Comparison of ENCODE assay signal across 33 cellular contexts in genomic region chr11:30733748-30734147, GRCh38.
A peak's percentile ranks its signal among the peaks of the same experiment; 100 is the strongest.
DNase-seq lines count a peak whose midpoint lies in the region; ATAC-seq, FAIRE-seq and TF ChIP-seq lines count a peak whose summit lies in the region.
"Had no signal": no experiment of that assay in that cellular context is flagged by ENCODE, and none has a peak within 500 bp of the region (broad histone marks: within the 10 kb centered on the region; RNA-seq: fewer than 3 reads in every experiment).

No MANE protein-coding gene starts in this region.

- H3K27ac ChIP-seq in A549 (no peak overlapping the region), neural cell (ENCODE audit: low read length) (no peak overlapping the region), foreskin keratinocyte (no peak overlapping the region)
- H3K27ac ChIP-seq: 22Rv1; BLaER1; BLaER1 treated with 17β-estradiol and CSF1 and Interleukin-3, amounts not matched to agents 10 nM and 100 nM; C4-2B had no signal

- H3K27ac Mint-ChIP-seq in stimulated activated naive CD8-positive, alpha-beta T cell treated with anti-CD3 and anti-CD28 coated beads, Interleukin-15, amount 100 ng/mL, for 72 hours: no peak overlapping the region
- H3K27ac Mint-ChIP-seq: B cell; CD14-positive monocyte; CD4-positive, alpha-beta memory T cell; CD4-positive, alpha-beta T cell; CD4-positive, CD25-positive, alpha-beta regulatory T cell; CD8-positive, alpha-beta memory T cell; CD8-positive, alpha-beta T cell had no signal

- H3K4me3 ChIP-seq in A549: no peak overlapping the region
- no peak overlapping the region for H3K4me3 ChIP-seq in neural cell (ENCODE audit: low read length)
- H3K4me3 ChIP-seq: BLaER1; BLaER1 treated with 17β-estradiol and CSF1 and Interleukin-3, amounts not matched to agents 10 nM and 100 nM had no signal

- H3K9ac ChIP-seq in neural cell (ENCODE audit: low read length): no peak overlapping the region
- H3K9ac ChIP-seq: BLaER1; BLaER1 treated with 17β-estradiol and CSF1 and Interleukin-3, amounts not matched to agents 10 nM and 100 nM had no signal

- DNase-seq in A549 (ENCODE audit: low read depth in 1 of 2, low spot score in 1 of 2) (no peak), NCI-H69 (lab: John Stamatoyannopoulos, UW) (peak; percentile 29), GM20000 (ENCODE audit: low spot score) (no peak), foreskin keratinocyte (no peak)
- no peak for DNase-seq in stimulated activated naive CD8-positive, alpha-beta T cell treated with anti-CD3 and anti-CD28 coated beads, Interleukin-15, amount 100 ng/mL, for 72 hours
- DNase-seq: 8988T; ACHN; AML-193; BE2C; C1 segment of cervical spinal cord; Caco-2; Calu3; CD4-positive, alpha-beta memory T cell; CD4-positive, alpha-beta T cell; CD4-positive, CD25-positive, alpha-beta regulatory T cell; CD8-positive, alpha-beta memory T cell; CD8-positive, alpha-beta T cell; COR-L47; DMS 273 treated with DMSO at 0.1 percent for 48 hours; DMS153; DMS53; DMS79; DMS79 treated with DMSO at 0.1 percent for 48 hours; DND-41; EL had no signal

- H3K27me3 ChIP-seq in neural cell (ENCODE audit: insufficient read depth, low read depth, low read length): no peaks in the 10 kb centered on the region
- no peaks in the 10 kb centered on the region for H3K27me3 ChIP-seq in foreskin keratinocyte
- H3K27me3 ChIP-seq: BE2C; BLaER1; BLaER1 treated with 17β-estradiol and CSF1 and Interleukin-3, amounts not matched to agents 10 nM and 100 nM had no signal

- H3K4me2 ChIP-seq in A549: no peak overlapping the region
- H3K4me2 ChIP-seq in neural cell (ENCODE audit: low read length): no peak overlapping the region
- H3K4me2 ChIP-seq: BLaER1; BLaER1 treated with 17β-estradiol and CSF1 and Interleukin-3, amounts not matched to agents 10 nM and 100 nM had no signal

- H3K4me1 Mint-ChIP-seq in stimulated activated naive CD8-positive, alpha-beta T cell treated with anti-CD3 and anti-CD28 coated beads, Interleukin-15, amount 100 ng/mL, for 72 hours: no peaks in the 10 kb centered on the region
- H3K4me1 Mint-ChIP-seq: B cell; CD14-positive monocyte; CD4-positive, alpha-beta memory T cell; CD4-positive, CD25-positive, alpha-beta regulatory T cell; CD8-positive, alpha-beta memory T cell had no signal

- TF ChIP-seq RAD21 in A549 (conservative IDR thresholded peaks at IDR 0.05 in 1 of 2, IDR thresholded peaks at IDR 0.05 in 1 of 2) (no peak), neural cell (conservative IDR thresholded peaks at IDR 0.05) (no peak)

- TF ChIP-seq EP300 in A549 (IDR thresholded peaks at IDR 0.05): no peak
- TF ChIP-seq EP300 in neural cell (conservative IDR thresholded peaks at IDR 0.05; ENCODE audit: poor library complexity, severe bottlenecking): peak; percentile 88

- no peaks in the 10 kb centered on the region for H4K20me1 ChIP-seq in neural cell (ENCODE audit: insufficient read depth)
- H4K20me1 ChIP-seq: BLaER1; BLaER1 treated with 17β-estradiol and CSF1 and Interleukin-3, amounts not matched to agents 10 nM and 100 nM had no signal

- no peaks in the 10 kb centered on the region for H3K9me2 ChIP-seq in neural cell (ENCODE audit: insufficient read depth, low read length)

- peaks cover 5 to 6% of the 10 kb centered on the region in 2 donors for H3K9me3 Mint-ChIP-seq in stimulated activated naive CD8-positive, alpha-beta T cell treated with anti-CD3 and anti-CD28 coated beads, Interleukin-15, amount 100 ng/mL, for 72 hours
- H3K9me3 Mint-ChIP-seq: CD4-positive, alpha-beta T cell had no signal

- no peak for TF ChIP-seq CTCF in A549 (IDR thresholded peaks at IDR 0.05)
- TF ChIP-seq CTCF in neural cell (IDR thresholded peaks at IDR 0.05; ENCODE audit: poor library complexity, severe bottlenecking): no peak
- TF ChIP-seq CTCF in GM20000 (IDR thresholded peaks at IDR 0.05; ENCODE audit: extremely low read depth, missing control alignments): no peak
- TF ChIP-seq CTCF in foreskin keratinocyte (conservative IDR thresholded peaks at IDR 0.05): no peak

- no peak for TF ChIP-seq POLR2A in A549 (IDR thresholded peaks at IDR 0.05; ENCODE audit: low read length)

- ATAC-seq in A549 (no peak), foreskin keratinocyte (no peak)
- ATAC-seq in stimulated activated naive CD8-positive, alpha-beta T cell treated with anti-CD3 and anti-CD28 coated beads, Interleukin-15, amount 100 ng/mL, for 72 hours: no peak
- ATAC-seq: CD8-positive, alpha-beta T cell had no signal

- no peaks in the 10 kb centered on the region for H3K27me3 Mint-ChIP-seq in stimulated activated naive CD8-positive, alpha-beta T cell treated with anti-CD3 and anti-CD28 coated beads, Interleukin-15, amount 100 ng/mL, for 72 hours
- H3K27me3 Mint-ChIP-seq: B cell; CD4-positive, alpha-beta memory T cell; CD4-positive, alpha-beta T cell; CD4-positive, CD25-positive, alpha-beta regulatory T cell; CD8-positive, alpha-beta memory T cell had no signal

- H3K36me3 ChIP-seq in neural cell (ENCODE audit: insufficient read depth, low read length): no peaks in the 10 kb centered on the region
- H3K36me3 ChIP-seq: BE2C; BLaER1; BLaER1 treated with 17β-estradiol and CSF1 and Interleukin-3, amounts not matched to agents 10 nM and 100 nM had no signal

- CTCF ChIA-PET in A549 (lab: Yijun Ruan, JAX): no interaction called here

- no peak overlapping the region for H2AFZ ChIP-seq in neural cell (ENCODE audit: low read depth, low read length)

- POLR2A ChIA-PET in A549 (lab: Yijun Ruan, JAX): no interaction called here

- no peaks in the 10 kb centered on the region for H3K79me2 ChIP-seq in neural cell (replicated peaks; ENCODE audit: insufficient read depth, low read length)

- no peak overlapping the region for H3K4me3 Mint-ChIP-seq in stimulated activated naive CD8-positive, alpha-beta T cell treated with anti-CD3 and anti-CD28 coated beads, Interleukin-15, amount 100 ng/mL, for 72 hours
- H3K4me3 Mint-ChIP-seq: B cell; CD14-positive monocyte; CD4-positive, alpha-beta memory T cell; CD4-positive, alpha-beta T cell; CD4-positive, CD25-positive, alpha-beta regulatory T cell; CD8-positive, alpha-beta memory T cell; CD8-positive, alpha-beta T cell had no signal

- no peaks in the 10 kb centered on the region for H3K4me1 ChIP-seq in A549
- no peaks in the 10 kb centered on the region for H3K4me1 ChIP-seq in foreskin keratinocyte
- H3K4me1 ChIP-seq: BE2C; BLaER1; BLaER1 treated with 17β-estradiol and CSF1 and Interleukin-3, amounts not matched to agents 10 nM and 100 nM; Caco-2 had no signal

- peak; percentile 28 for FAIRE-seq in A549 (lab: Jason Lieb, UNC)
- FAIRE-seq: D721Med had no signal

- H3K9me3 ChIP-seq in A549: no peaks in the 10 kb centered on the region
- no peaks in the 10 kb centered on the region for H3K9me3 ChIP-seq in neural cell (ENCODE audit: low read length)
- H3K9me3 ChIP-seq: BE2C; BLaER1; BLaER1 treated with 17β-estradiol and CSF1 and Interleukin-3, amounts not matched to agents 10 nM and 100 nM; Caco-2 had no signal

- no peaks in the 10 kb centered on the region for H3F3A ChIP-seq in neural cell (ENCODE audit: insufficient read depth, low read length, poor library complexity, severe bottlenecking)

- 64% methylated on average over 1 of the region's 1 CpG for WGBS in A549 (ENCODE audit: missing lambda C conversion rate)

TF ChIP-seq in A549, 52 proteins besides CTCF, POLR2A, EP300 and RAD21 (continues in another document):
- TF ChIP-seq NPAS2 (CRISPR knock-in tag; IDR thresholded peaks at IDR 0.05; ENCODE audit: borderline replicate concordance): no peak

TF ChIP-seq in neural cell, 6 proteins besides CTCF, POLR2A, EP300 and RAD21:
- TF ChIP-seq POLR2AphosphoS5 (IDR thresholded peaks at IDR 0.05): peak; percentile 56
- TF ChIP-seq SMC3 (conservative IDR thresholded peaks at IDR 0.05; ENCODE audit: poor library complexity): no peak
